In the genomic region with DNA sequence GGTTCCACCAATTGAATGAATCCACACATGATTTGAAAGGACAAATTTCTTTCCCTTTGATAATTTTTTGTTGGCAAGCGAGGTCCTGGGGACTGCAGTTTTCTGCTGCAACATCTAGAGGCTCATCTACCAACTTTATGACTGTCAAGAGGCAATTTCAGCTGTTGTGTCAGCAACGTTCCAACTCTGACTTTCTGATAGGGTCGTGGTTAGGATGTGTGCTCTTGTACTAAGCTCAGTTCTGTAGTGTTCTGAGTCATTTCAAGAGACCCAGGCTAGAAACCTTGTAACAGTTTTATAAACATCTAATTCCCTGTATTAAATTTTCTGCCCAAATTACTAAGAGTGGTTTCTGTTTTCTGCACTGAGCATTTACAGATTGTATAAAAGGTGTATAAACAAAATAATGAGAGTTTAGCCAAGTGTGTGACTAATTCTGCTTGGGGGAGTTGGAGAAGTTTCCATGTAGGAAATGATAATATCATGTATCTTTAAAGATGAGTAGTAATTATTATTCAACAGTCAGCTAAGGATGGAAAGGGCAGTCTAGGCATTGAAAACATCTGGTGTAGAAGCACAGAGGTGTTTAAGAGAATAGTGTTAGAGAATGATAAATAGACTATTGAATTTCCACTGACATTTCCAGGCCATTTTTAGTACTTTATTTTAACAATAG, we compare ENCODE assay signal across 25 cellular contexts.
DNase-seq lines count a peak whose midpoint lies in the region; ATAC-seq and TF ChIP-seq lines count a peak whose summit lies in the region.
"Had no signal": no experiment of that assay in that cellular context is flagged by ENCODE, and none has a peak within 500 bp of the region (broad histone marks: within the 10 kb centered on the region; RNA-seq: fewer than 3 reads in every experiment).

No MANE protein-coding gene starts in this region.

- CTCF ChIA-PET in activated CD8-positive, alpha-beta T cell treated with anti-CD3 and anti-CD28 coated beads for 36 hours (lab: Charles Lee): no interaction called here
- CTCF ChIA-PET in activated CD8-positive, alpha-beta T cell treated with anti-CD3 and anti-CD28 coated beads, Interleukin-2, amount 10 ng/mL, durations not matched to agents 7 days and 5 days (lab: Charles Lee): no interaction called here

- DNase-seq in activated CD8-positive, alpha-beta T cell treated with anti-CD3 and anti-CD28 coated beads for 36 hours: peak; percentile 2
- no peak for DNase-seq in activated CD8-positive, alpha-beta T cell treated with anti-CD3 and anti-CD28 coated beads, Interleukin-2, amount 10 ng/mL, durations not matched to agents 7 days and 5 days
- DNase-seq in GM12865 (ENCODE audit: low read depth) (peak; percentile 29), KBM-7 (no peak)
- no peak for DNase-seq in stimulated activated naive CD4-positive, alpha-beta T cell (lab: John Stamatoyannopoulos, UW)
- DNase-seq: GOT3; hypothalamus; immature natural killer cell; left cardiac atrium; naive thymus-derived CD4-positive, alpha-beta T cell; NCI-H1694; NCI-H446; NCI-H774; occipital lobe; psoas muscle; SHP77 treated with DMSO at 0.1 percent for 48 hours; stimulated activated naive CD4-positive, alpha-beta T cell treated with Interleukin-2 at 50 U/mL for 16 hours; testis had no signal

- peaks cover 3% of the 10 kb centered on the region for H3K4me1 Mint-ChIP-seq in activated CD8-positive, alpha-beta T cell treated with anti-CD3 and anti-CD28 coated beads for 36 hours (ENCODE audit: low read depth)
- no peaks in the 10 kb centered on the region for H3K4me1 Mint-ChIP-seq in activated CD8-positive, alpha-beta T cell treated with anti-CD3 and anti-CD28 coated beads, Interleukin-2, amount 10 ng/mL, durations not matched to agents 7 days and 5 days (ENCODE audit: low read depth)
- H3K4me1 Mint-ChIP-seq in activated T-helper 17 cell treated with anti-CD3 and anti-CD28 coated beads, Interleukin-2, amount 50 U/mL, for 72 hours: no peaks in the 10 kb centered on the region
- H3K4me1 Mint-ChIP-seq: immature natural killer cell; naive thymus-derived CD4-positive, alpha-beta T cell had no signal

- in situ Hi-C loops in KBM-7 (cut with MboI; ENCODE audit: low pct_unique_long_range_greater_than_20kb, low sequenced_read_pairs): no loop called here

- POLR2A ChIA-PET in activated CD8-positive, alpha-beta T cell treated with anti-CD3 and anti-CD28 coated beads for 36 hours (lab: Charles Lee): no interaction called here
- POLR2A ChIA-PET in activated CD8-positive, alpha-beta T cell treated with anti-CD3 and anti-CD28 coated beads, Interleukin-2, amount 10 ng/mL, durations not matched to agents 7 days and 5 days (lab: Charles Lee): no interaction called here

- no peaks in the 10 kb centered on the region for H3K9me3 Mint-ChIP-seq in activated CD8-positive, alpha-beta T cell treated with anti-CD3 and anti-CD28 coated beads for 36 hours
- no peaks in the 10 kb centered on the region for H3K9me3 Mint-ChIP-seq in activated CD8-positive, alpha-beta T cell treated with anti-CD3 and anti-CD28 coated beads, Interleukin-2, amount 10 ng/mL, durations not matched to agents 7 days and 5 days (ENCODE audit: insufficient read depth)
- no peaks in the 10 kb centered on the region for H3K9me3 Mint-ChIP-seq in activated T-helper 17 cell treated with anti-CD3 and anti-CD28 coated beads, Interleukin-2, amount 50 U/mL, for 72 hours
- H3K9me3 Mint-ChIP-seq: activated CD4-positive, alpha-beta T cell treated with anti-CD3 and anti-CD28 coated beads, Interleukin-2, amount 10 ng/mL, durations not matched to agents 24 days and 14 days had no signal

- no peak overlapping the region for H3K4me3 ChIP-seq in GM12865 (ENCODE audit: low read depth, low read length)
- H3K4me3 ChIP-seq: cardiac muscle cell, lung, psoas muscle, testis had no signal

- peak; percentile 70 for ATAC-seq in activated CD8-positive, alpha-beta T cell treated with anti-CD3 and anti-CD28 coated beads for 36 hours
- no peak for ATAC-seq in activated CD8-positive, alpha-beta T cell treated with anti-CD3 and anti-CD28 coated beads, Interleukin-2, amount 10 ng/mL, durations not matched to agents 7 days and 5 days
- ATAC-seq in HG03159 (IDR thresholded peaks at IDR 0.05; ENCODE audit: unreplicated experiment): peak; percentile 59
- peak; percentile 78 for ATAC-seq in activated T-helper 17 cell treated with anti-CD3 and anti-CD28 coated beads, Interleukin-2, amount 50 U/mL, for 72 hours (replicated peaks)
- no peak for ATAC-seq in HG03342 (IDR thresholded peaks at IDR 0.05; ENCODE audit: unreplicated experiment)
- ATAC-seq: left cardiac atrium; naive thymus-derived CD4-positive, alpha-beta T cell; psoas muscle; sciatic nerve had no signal

- intact Hi-C loops in activated CD8-positive, alpha-beta T cell treated with anti-CD3 and anti-CD28 coated beads for 36 hours (cut with micrococcal nuclease): no loop called here

- no peaks in the 10 kb centered on the region for H3K36me3 Mint-ChIP-seq in activated CD8-positive, alpha-beta T cell treated with anti-CD3 and anti-CD28 coated beads for 36 hours (ENCODE audit: low read depth)
- H3K36me3 Mint-ChIP-seq in activated CD8-positive, alpha-beta T cell treated with anti-CD3 and anti-CD28 coated beads, Interleukin-2, amount 10 ng/mL, durations not matched to agents 7 days and 5 days (ENCODE audit: low read depth): no peaks in the 10 kb centered on the region
- H3K36me3 Mint-ChIP-seq in activated T-helper 17 cell treated with anti-CD3 and anti-CD28 coated beads, Interleukin-2, amount 50 U/mL, for 72 hours (ENCODE audit: low read depth): no peaks in the 10 kb centered on the region
- H3K36me3 Mint-ChIP-seq: immature natural killer cell; naive thymus-derived CD4-positive, alpha-beta T cell had no signal

- no peak overlapping the region for H3K27ac Mint-ChIP-seq in activated CD8-positive, alpha-beta T cell treated with anti-CD3 and anti-CD28 coated beads for 36 hours
- H3K27ac Mint-ChIP-seq in activated CD8-positive, alpha-beta T cell treated with anti-CD3 and anti-CD28 coated beads, Interleukin-2, amount 10 ng/mL, durations not matched to agents 7 days and 5 days: no peak overlapping the region
- H3K27ac Mint-ChIP-seq in activated T-helper 17 cell treated with anti-CD3 and anti-CD28 coated beads, Interleukin-2, amount 50 U/mL, for 72 hours: no peak overlapping the region
- H3K27ac Mint-ChIP-seq: activated CD4-positive, alpha-beta T cell treated with anti-CD3 and anti-CD28 coated beads, Interleukin-2, amount 10 ng/mL, durations not matched to agents 24 days and 14 days; immature natural killer cell; naive thymus-derived CD4-positive, alpha-beta T cell had no signal

- no peak for TF ChIP-seq CTCF in activated CD8-positive, alpha-beta T cell treated with anti-CD3 and anti-CD28 coated beads for 36 hours (IDR thresholded peaks at IDR 0.05)
- no peak for TF ChIP-seq CTCF in GM12865 (IDR thresholded peaks at IDR 0.05; ENCODE audit: insufficient read depth, low read depth, low read length, missing control alignments)

- H3K4me3 Mint-ChIP-seq in activated CD8-positive, alpha-beta T cell treated with anti-CD3 and anti-CD28 coated beads for 36 hours: no peak overlapping the region
- no peak overlapping the region for H3K4me3 Mint-ChIP-seq in activated CD8-positive, alpha-beta T cell treated with anti-CD3 and anti-CD28 coated beads, Interleukin-2, amount 10 ng/mL, durations not matched to agents 7 days and 5 days
- H3K4me3 Mint-ChIP-seq in activated T-helper 17 cell treated with anti-CD3 and anti-CD28 coated beads, Interleukin-2, amount 50 U/mL, for 72 hours: no peak overlapping the region
- H3K4me3 Mint-ChIP-seq: activated CD4-positive, alpha-beta T cell treated with anti-CD3 and anti-CD28 coated beads, Interleukin-2, amount 10 ng/mL, durations not matched to agents 24 days and 14 days; immature natural killer cell; naive thymus-derived CD4-positive, alpha-beta T cell had no signal

- H3K27me3 Mint-ChIP-seq in activated CD8-positive, alpha-beta T cell treated with anti-CD3 and anti-CD28 coated beads for 36 hours: peaks cover 7% of the 10 kb centered on the region
- no peaks in the 10 kb centered on the region for H3K27me3 Mint-ChIP-seq in activated CD8-positive, alpha-beta T cell treated with anti-CD3 and anti-CD28 coated beads, Interleukin-2, amount 10 ng/mL, durations not matched to agents 7 days and 5 days (ENCODE audit: low read depth)
- peaks cover 12% of the 10 kb centered on the region for H3K27me3 Mint-ChIP-seq in activated T-helper 17 cell treated with anti-CD3 and anti-CD28 coated beads, Interleukin-2, amount 50 U/mL, for 72 hours
- H3K27me3 Mint-ChIP-seq: activated CD4-positive, alpha-beta T cell treated with anti-CD3 and anti-CD28 coated beads, Interleukin-2, amount 10 ng/mL, durations not matched to agents 24 days and 14 days had no signal

Comparison
In these comparisons a context has a peak if more than half of its experiments do, and no peak if none do; other contexts are left out.
1. ATAC-seq: peak in activated CD8-positive, alpha-beta T cell treated with anti-CD3 and anti-CD28 coated beads for 36 hours (single experiment), HG03159 (single experiment) and activated T-helper 17 cell treated with anti-CD3 and anti-CD28 coated beads, Interleukin-2, amount 50 U/mL, for 72 hours (single experiment); none in activated CD8-positive, alpha-beta T cell treated with anti-CD3 and anti-CD28 coated beads, Interleukin-2, amount 10 ng/mL, durations not matched to agents 7 days and 5 days (single experiment) and HG03342 (single experiment).
2. DNase-seq: peak in activated CD8-positive, alpha-beta T cell treated with anti-CD3 and anti-CD28 coated beads for 36 hours (single experiment) and GM12865 (single experiment); none in activated CD8-positive, alpha-beta T cell treated with anti-CD3 and anti-CD28 coated beads, Interleukin-2, amount 10 ng/mL, durations not matched to agents 7 days and 5 days (single experiment), KBM-7 (single experiment) and stimulated activated naive CD4-positive, alpha-beta T cell (0 of 6).